In genomic region chr19:1776606-1777147, GRCh38 we compare ENCODE assay signal across 24 cellular contexts. TPM values are rescaled to one million over a fixed set of nuclear protein-coding genes. Genes with fewer than 3 reads are reported as not detected.
DNase-seq lines count a peak whose midpoint lies in the region; FAIRE-seq and TF ChIP-seq lines count a peak whose summit lies in the region.
"Had no signal": no experiment of that assay in that cellular context is flagged by ENCODE, and none has a peak within 500 bp of the region (broad histone marks: within the 10 kb centered on the region; RNA-seq: fewer than 3 reads in every experiment).

No MANE protein-coding gene starts in this region.

- TF ChIP-seq EP300 in H1 (IDR thresholded peaks at IDR 0.05; ENCODE audit: borderline replicate concordance in 1 of 2, low read depth in 2 of 2, low read length in 2 of 2) (no peak), ovary (IDR thresholded peaks at IDR 0.05) (no peak)

- H2BK15ac ChIP-seq in H1 (ENCODE audit: low read length): no peak overlapping the region; the same call in 1 of the 2 replicates

- H3K27me3 Mint-ChIP-seq in neural progenitor cell (ENCODE audit: insufficient read depth, low read depth): peaks cover 80% of the 10 kb centered on the region

- peaks cover 6% of the 10 kb centered on the region for H3F3A ChIP-seq in neural progenitor cell (ENCODE audit: low read depth)

- intact Hi-C loops in ovary (cut with DNase I): no loop called here

- no peak overlapping the region for H4K8ac ChIP-seq in H1 (ENCODE audit: extremely low read depth, insufficient read depth, low read length)

- no peaks in the 10 kb centered on the region for H3K79me2 ChIP-seq in H1 (ENCODE audit: control insufficient read depth in 1 of 2, insufficient read depth in 2 of 2, low read length in 2 of 2)
- H3K79me2 ChIP-seq in neural progenitor cell (ENCODE audit: low read depth): no peaks in the 10 kb centered on the region

- WGBS in H1 (ENCODE audit: extremely low coverage in 1 of 2, insufficient coverage in 1 of 2, insufficient read length in 1 of 2, insufficient replicate concordance in 2 of 2, low coverage in 1 of 2, low lambda C conversion rate in 2 of 2, missing lambda C conversion rate in 1 of 2), 2 experiments: 11% methylated on average over 16 of the region's 23 CpGs; no CpG with 5 or more reads in 1 of the 2 experiments
- 4 to 10% (median 6%) methylated on average over 23 of the region's 23 CpGs for WGBS in ovary, 3 donors

- H3K36me3 Mint-ChIP-seq in neural progenitor cell: peaks cover 4% of the 10 kb centered on the region

- H4K20me1 ChIP-seq in H1 (replicated peaks in 1 of 2; ENCODE audit: control insufficient read depth in 1 of 2, insufficient read depth in 2 of 2, low read length in 2 of 2): peaks cover 0 to 2% of the 10 kb centered on the region in 2 experiments
- H4K20me1 ChIP-seq in neural progenitor cell (ENCODE audit: low read depth): no peaks in the 10 kb centered on the region

- H3K27ac ChIP-seq in HUES48 (ENCODE audit: low read depth, low read length) (no peak overlapping the region), H1 (ENCODE audit: low read depth, low read length) (no peak overlapping the region), neural progenitor cell (no peak overlapping the region), ovary (no peak overlapping the region)
- H3K27ac ChIP-seq: A549 had no signal

- no peak overlapping the region for H2BK120ac ChIP-seq in H1 (replicated peaks; ENCODE audit: low read depth, low read length)

- H3K27me3 ChIP-seq in HUES48 (ENCODE audit: control insufficient read depth, insufficient read depth, low read length) (peaks cover 81% of the 10 kb centered on the region), H1 (replicated peaks in 1 of 4; ENCODE audit: control insufficient read depth in 3 of 4, extremely low read depth in 1 of 4, insufficient read depth in 3 of 4, low read length in 3 of 4) (peaks cover 25 to 73% (median 70%) of the 10 kb centered on the region in 4 experiments), neural progenitor cell (peaks cover 100% of the 10 kb centered on the region), ovary (peaks cover 5% of the 10 kb centered on the region)

- no peak overlapping the region for H3K18ac ChIP-seq in H1 (ENCODE audit: extremely low read depth, low read length)

- H3K36me3 ChIP-seq in ES-I3 (ENCODE audit: insufficient read depth, low read length) (no peaks in the 10 kb centered on the region), HUES48 (ENCODE audit: control insufficient read depth, insufficient read depth, low read length) (no peaks in the 10 kb centered on the region), H1 (ENCODE audit: control insufficient read depth in 2 of 4, insufficient read depth in 4 of 4, low read length in 3 of 4) (peaks cover 0 to 3% (median 0%) of the 10 kb centered on the region in 4 experiments; a peak in 1 of 8 replicates), neural progenitor cell (no peaks in the 10 kb centered on the region), ovary (no peaks in the 10 kb centered on the region)
- H3K36me3 ChIP-seq: BE2C had no signal

- H2AFZ ChIP-seq in H1 (ENCODE audit: low read length) (no peak overlapping the region), neural progenitor cell (replicated peaks) (no peak overlapping the region)

- H2BK5ac ChIP-seq in H1 (ENCODE audit: low read depth, low read length): no peak overlapping the region

- no peak overlapping the region for H3K4ac ChIP-seq in H1 (replicated peaks; ENCODE audit: insufficient read length, low read depth, low read length)

- H3K23me2 ChIP-seq in H1 (ENCODE audit: low read depth, low read length): peaks cover 4% of the 10 kb centered on the region; the same call in 1 of the 2 replicates

- H3K4me1 ChIP-seq in ES-I3 (ENCODE audit: insufficient read depth, low read length): no peaks in the 10 kb centered on the region
- H3K4me1 ChIP-seq in HUES48 (ENCODE audit: control insufficient read depth, insufficient read depth, low read length): no peaks in the 10 kb centered on the region
- H3K4me1 ChIP-seq in H1 (replicated peaks in 1 of 4; ENCODE audit: control insufficient read depth in 3 of 4, insufficient read depth in 4 of 4, low read length in 3 of 4): peaks cover 0 to 5% (median 2%) of the 10 kb centered on the region in 4 experiments; a peak in 3 of 7 replicates
- H3K4me1 ChIP-seq in neural progenitor cell: no peaks in the 10 kb centered on the region
- H3K4me1 ChIP-seq in ovary (ENCODE audit: insufficient read depth): no peaks in the 10 kb centered on the region
- H3K4me1 ChIP-seq: A549, BE2C had no signal

- H3K56ac ChIP-seq in H1 (replicated peaks; ENCODE audit: insufficient read length, low read depth, low read length): no peak overlapping the region

- H3K23ac ChIP-seq in H1 (ENCODE audit: insufficient read length): no peak overlapping the region

- no peak for FAIRE-seq in H1 (lab: Jason Lieb, UNC)
- FAIRE-seq: A549, GM18507, RCC 7860 had no signal

- no peak overlapping the region for H3K27ac Mint-ChIP-seq in neural progenitor cell
- H3K27ac Mint-ChIP-seq: CD4-positive, alpha-beta T cell had no signal

- H2AK5ac ChIP-seq in H1 (ENCODE audit: low read depth, low read length): no peak overlapping the region

- TF ChIP-seq CTCF in H1 (IDR thresholded peaks at IDR 0.05; ENCODE audit: control extremely low read depth in 1 of 3, insufficient read depth in 1 of 3, low read depth in 1 of 3, low read length in 3 of 3) (no peak), neural progenitor cell (IDR thresholded peaks at IDR 0.05) (no peak), ovary (IDR thresholded peaks at IDR 0.05) (no peak)

- H3K4me3 ChIP-seq in HUES48 (ENCODE audit: low read depth, low read length) (peak overlapping the region; percentile 33), H1 (ENCODE audit: extremely low read depth in 1 of 4, insufficient read depth in 2 of 4, low read depth in 3 of 4, low read length in 4 of 4) (peak overlapping the region in 3 of 4 experiments; percentile 10 to 56 (median 14); a peak in 4 of 8 replicates), neural progenitor cell (peak overlapping the region; percentile 2), ovary (no peak overlapping the region)
- H3K4me3 ChIP-seq: A549 had no signal

- H3K9me3 ChIP-seq in ES-I3 (ENCODE audit: control insufficient read depth, insufficient read depth, low read length): peaks cover 5% of the 10 kb centered on the region; the same call in 1 of the 2 replicates
- H3K9me3 ChIP-seq in HUES48 (ENCODE audit: control insufficient read depth, insufficient read depth, low read length): 0 out of 2 replicates have a peak, but pooled peaks cover 2% of the 10 kb centered on the region
- peaks cover 3 to 16% of the 10 kb centered on the region in 2 experiments; a peak in 3 of 4 replicates for H3K9me3 ChIP-seq in H1 (ENCODE audit: insufficient read depth in 2 of 2, low read depth in 1 of 2, low read length in 1 of 2)
- H3K9me3 ChIP-seq in neural progenitor cell (ENCODE audit: low read depth): peaks cover 4% of the 10 kb centered on the region
- peaks cover 0 to 16% of the 10 kb centered on the region in 2 donors for H3K9me3 ChIP-seq in ovary

- POLR2A ChIA-PET in H1 (lab: Charles Lee; ENCODE audit: partially characterized antibody): interaction anchor here (0.8 to 1.5 kb wide), 4 partner anchors 11 to 30 kb away, joined by 3 to 4 read pairs (median 3); no protein-coding TSS in a partner anchor

- H4K5ac ChIP-seq in H1 (ENCODE audit: insufficient read length, low read depth, low read length): no peak overlapping the region

- peak overlapping the region; percentile 42; the same call in 1 of the 2 replicates for H3K9ac ChIP-seq in ES-I3 (ENCODE audit: low read depth, low read length)
- H3K9ac ChIP-seq in HUES48 (ENCODE audit: low read depth, low read length): no peak overlapping the region
- no peak overlapping the region for H3K9ac ChIP-seq in H1 (replicated peaks in 1 of 4; ENCODE audit: extremely low read depth in 1 of 4, low read depth in 3 of 4, low read length in 3 of 4)
- H3K9ac ChIP-seq in neural progenitor cell: no peak overlapping the region

- H2BK20ac ChIP-seq in H1 (ENCODE audit: low read length): no peak overlapping the region

- H3K14ac ChIP-seq in H1 (ENCODE audit: insufficient read length): no peak overlapping the region

- peaks cover 35% of the 10 kb centered on the region for H3K9me3 Mint-ChIP-seq in neural progenitor cell
- H3K9me3 Mint-ChIP-seq: CD4-positive, alpha-beta T cell had no signal

- DNase-seq in H1 (ENCODE audit: low read depth in 1 of 2, low spot score in 2 of 2) (peak in 1 of 2 experiments; percentile 55), neural progenitor cell (ENCODE audit: low spot score) (no peak), COLO829 (ENCODE audit: low spot score) (no peak), ovary (no peak), hypothalamus (lab: John Stamatoyannopoulos, UW) (no peak)
- DNase-seq: BE2C; CD4-positive, alpha-beta T cell; GDM1; HCEC 1CT; KBM-7; MM.1S; NCI-H1048; NCI-H1417 treated with DMSO at 0.1 percent for 48 hours; NCI-H187; NCI-H446; NCI-H526 had no signal

- H3K79me1 ChIP-seq in H1 (ENCODE audit: low read depth, low read length): no peaks in the 10 kb centered on the region

- H3K4me2 ChIP-seq in H1 (ENCODE audit: insufficient read depth in 1 of 2, low read depth in 2 of 2, low read length in 2 of 2) (peak overlapping the region; percentile 1 to 69; a peak in 2 of 4 replicates), neural progenitor cell (peak overlapping the region; percentile 35)
- H3K4me2 ChIP-seq: A549 had no signal

- peak overlapping the region; percentile 40 for H3K4me3 Mint-ChIP-seq in neural progenitor cell
- H3K4me3 Mint-ChIP-seq: CD4-positive, alpha-beta T cell had no signal

- CTCF ChIA-PET in H1 (lab: Charles Lee; ENCODE audit: partially characterized antibody): interaction anchor here (0.7 to 4.9 kb wide), 7 partner anchors 8 to 50 kb away, joined by 3 to 45 read pairs (median 4); no protein-coding TSS in a partner anchor

- H2BK12ac ChIP-seq in H1 (ENCODE audit: low read depth, low read length): 0 out of 2 replicates have a peak overlapping the region, but pooled peaks have one; percentile 45

- no peaks in the 10 kb centered on the region for H3K4me1 Mint-ChIP-seq in neural progenitor cell

- H4K91ac ChIP-seq in H1 (replicated peaks; ENCODE audit: insufficient read length, low read length): no peak overlapping the region

- TF ChIP-seq POLR2A in H1 (IDR thresholded peaks at IDR 0.05; ENCODE audit: control extremely low read depth in 1 of 2, low read depth in 2 of 2, low read length in 2 of 2) (no peak), ovary (IDR thresholded peaks at IDR 0.05) (no peak)

- no peak for TF ChIP-seq RAD21 in H1 (IDR thresholded peaks at IDR 0.05 in 1 of 2, conservative IDR thresholded peaks at IDR 0.05 in 1 of 2; ENCODE audit: low read depth in 2 of 2, low read length in 2 of 2)

RNA-seq across cellular contexts. Expression of gene ONECUT3, which starts 23.4 kb away (rescaled TPM):
- not detected in 2 replicates for total RNA-seq in H1 (2021; fragmentation: NEBNext Ultra II Directional; extraction: Animal tissue kit (Norgen Biotek cat#: 25700))
- polyA plus RNA-seq in H1 (2011; rRNA removed): not detected in 2 replicates
- polyA plus RNA-seq in H1 (2011; cell fraction: cytosol; rRNA removed): not detected
- polyA plus RNA-seq in H1 (2011; cell fraction: nucleus; rRNA removed): not detected
- 0.04 TPM in 1 of 4 replicates, not detected in the others for polyA plus RNA-seq in H1 (2012, experiment 1 of 2)
- 0.01 TPM for polyA plus RNA-seq in H1 (2012, experiment 2 of 2)
- not detected for polyA plus RNA-seq in H1 (2013, experiment 1 of 2)
- polyA plus RNA-seq in H1 (2013, experiment 2 of 2): not detected
- polyA minus RNA-seq in H1 (2011; rRNA and poly(A)+ RNA removed): not detected in 2 replicates
- not detected for polyA minus RNA-seq in H1 (2011; cell fraction: cytosol; rRNA and poly(A)+ RNA removed)
- polyA minus RNA-seq in H1 (2011; cell fraction: nucleus; rRNA and poly(A)+ RNA removed): not detected
- 0.09 TPM in 1 of 2 replicates, not detected in the other for total RNA-seq in neural progenitor cell (ENCODE audit: low replicate concordance)
- total RNA-seq in ovary: under 1 TPM in 1 of 7 donors, not detected in 6; 0.05 TPM
- not detected for polyA plus RNA-seq in ovary
- total RNA-seq: CD4-positive, alpha-beta T cell; HT1080; OCI-LY7; SK-MEL-5 had no signal

RNA-seq across cellular contexts. Expression of gene ATP8B3, which starts 35.4 kb away (rescaled TPM):
- total RNA-seq in H1 (2021; fragmentation: NEBNext Ultra II Directional; extraction: Animal tissue kit (Norgen Biotek cat#: 25700)): 2.9 and 4.1 TPM in 2 replicates
- polyA plus RNA-seq in H1 (2011; rRNA removed): 9.3 and 10.0 TPM in 2 replicates
- 9.1 TPM for polyA plus RNA-seq in H1 (2011; cell fraction: cytosol; rRNA removed)
- 19.8 TPM for polyA plus RNA-seq in H1 (2011; cell fraction: nucleus; rRNA removed)
- 4.2 to 8.7 TPM (median 7.7 TPM) in 4 replicates for polyA plus RNA-seq in H1 (2012, experiment 1 of 2)
- 4.7 TPM for polyA plus RNA-seq in H1 (2012, experiment 2 of 2)
- polyA plus RNA-seq in H1 (2013, experiment 1 of 2): 5.4 TPM
- 4.9 TPM for polyA plus RNA-seq in H1 (2013, experiment 2 of 2)
- polyA minus RNA-seq in H1 (2011; rRNA and poly(A)+ RNA removed): 4.7 and 7.9 TPM in 2 replicates
- 5.4 TPM for polyA minus RNA-seq in H1 (2011; cell fraction: cytosol; rRNA and poly(A)+ RNA removed)
- 5.2 TPM for polyA minus RNA-seq in H1 (2011; cell fraction: nucleus; rRNA and poly(A)+ RNA removed)
- 0.06 and 1.5 TPM in 2 replicates for total RNA-seq in neural progenitor cell (ENCODE audit: low replicate concordance)
- 1 to 10 TPM in 5 of 7 donors, under 1 TPM in 2; 0.72 to 3.2 (median 2.1) TPM for total RNA-seq in ovary
- polyA plus RNA-seq in ovary: 1 to 10 TPM in 1 of 2 donors, under 1 TPM in 1; 0.91 to 1.5 TPM
